Comparison of ENCODE assay signal across 9 cellular contexts in the genomic region with DNA sequence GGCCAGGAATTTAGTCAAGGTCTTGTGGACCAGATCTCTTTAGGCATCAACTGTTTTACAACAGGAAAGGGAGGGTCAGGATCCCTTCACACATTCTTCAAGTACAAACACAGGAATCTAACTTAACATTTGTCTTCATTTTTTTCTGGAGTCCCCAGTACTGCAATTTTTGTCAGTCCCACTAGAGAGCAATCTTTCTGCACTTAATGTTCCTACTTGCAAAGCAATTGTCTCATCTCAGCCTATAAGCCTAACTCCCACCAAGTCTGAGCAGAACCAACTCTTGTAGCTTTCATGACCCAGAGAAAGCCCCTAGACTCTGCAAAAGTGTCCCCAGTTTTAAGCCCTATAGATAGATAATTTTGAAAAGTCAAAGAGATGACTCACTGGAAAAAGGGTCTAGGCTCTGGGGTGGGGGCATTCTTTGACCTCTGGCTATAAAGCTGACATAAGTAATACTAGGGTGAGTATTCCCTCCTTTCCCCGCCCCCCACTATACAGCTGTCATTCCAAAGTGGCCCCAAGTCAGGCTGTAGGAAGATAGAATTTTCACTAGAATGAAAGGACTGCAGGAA. TPM values are rescaled to one million over a fixed set of nuclear protein-coding genes. Genes with fewer than 3 reads are reported as not detected.
A peak's percentile ranks its signal among the peaks of the same experiment; 100 is the strongest.
DNase-seq lines count a peak whose midpoint lies in the region; ATAC-seq, FAIRE-seq and TF ChIP-seq lines count a peak whose summit lies in the region.
"Had no signal": no experiment of that assay in that cellular context is flagged by ENCODE, and none has a peak within 500 bp of the region (broad histone marks: within the 10 kb centered on the region; RNA-seq: fewer than 3 reads in every experiment).

No MANE protein-coding gene starts in this region.

- no peak overlapping the region for H2AFZ ChIP-seq in H1 (ENCODE audit: low read length)

- peaks cover 18% of the 10 kb centered on the region for H3K36me3 ChIP-seq in SJCRH30
- H3K36me3 ChIP-seq in H1 (ENCODE audit: control insufficient read depth in 2 of 4, insufficient read depth in 4 of 4, low read length in 3 of 4) = peaks cover 12 to 15% (median 13%) of the 10 kb centered on the region in 4 experiments

- CTCF ChIA-PET in activated CD8-positive, alpha-beta memory T cell treated with anti-CD3 and anti-CD28 coated beads, Interleukin-2, amount 10 ng/mL, durations not matched to agents 7 days and 5 days (lab: Charles Lee) = interaction anchor here (0.8 to 8.6 kb wide), 22 partner anchors 9 to 167 kb away, joined by 3 to 88 read pairs (median 5); a partner anchor contains a TSS
- CTCF ChIA-PET in H1 (lab: Charles Lee; ENCODE audit: partially characterized antibody) = interaction anchor here (0.6 to 10.1 kb wide), 30 partner anchors 11 to 254 kb away, joined by 3 to 95 read pairs (median 4); a partner anchor contains a TSS

- H3K23me2 ChIP-seq in H1 (ENCODE audit: low read depth, low read length) = no peaks in the 10 kb centered on the region; the same call in 1 of the 2 replicates

- H2BK120ac ChIP-seq in H1 (replicated peaks; ENCODE audit: low read depth, low read length) = no peak overlapping the region

- H3K27me3 ChIP-seq in SJCRH30 (peaks cover 31% of the 10 kb centered on the region), H1 (replicated peaks in 1 of 4; ENCODE audit: control insufficient read depth in 3 of 4, extremely low read depth in 1 of 4, insufficient read depth in 3 of 4, low read length in 3 of 4) (no peaks in the 10 kb centered on the region)

- H2BK5ac ChIP-seq in H1 (ENCODE audit: low read depth, low read length) = no peak overlapping the region

- no peaks in the 10 kb centered on the region for H3K9me3 Mint-ChIP-seq in activated CD8-positive, alpha-beta memory T cell treated with anti-CD3 and anti-CD28 coated beads, Interleukin-2, amount 10 ng/mL, durations not matched to agents 7 days and 5 days (ENCODE audit: low read depth)
- H3K9me3 Mint-ChIP-seq in naive thymus-derived CD8-positive, alpha-beta T cell = no peaks in the 10 kb centered on the region

- ATAC-seq in activated CD8-positive, alpha-beta memory T cell treated with anti-CD3 and anti-CD28 coated beads, Interleukin-2, amount 10 ng/mL, durations not matched to agents 7 days and 5 days = peak; percentile 34
- peak; percentile 35 to 50 for ATAC-seq in naive thymus-derived CD8-positive, alpha-beta T cell
- ATAC-seq in GM21825 (IDR thresholded peaks at IDR 0.05; ENCODE audit: unreplicated experiment) = no peak
- no peak for ATAC-seq in GM19324 (IDR thresholded peaks at IDR 0.05; ENCODE audit: low FRiP score, unreplicated experiment)

- no peak overlapping the region for H3K4me3 Mint-ChIP-seq in activated CD8-positive, alpha-beta memory T cell treated with anti-CD3 and anti-CD28 coated beads, Interleukin-2, amount 10 ng/mL, durations not matched to agents 7 days and 5 days
- peak overlapping the region in 8 of 10 donors; percentile 28 to 74 (median 52) for H3K4me3 Mint-ChIP-seq in naive thymus-derived CD8-positive, alpha-beta T cell

- H2BK12ac ChIP-seq in H1 (ENCODE audit: low read depth, low read length) = no peak overlapping the region

- H3K27ac ChIP-seq in SJCRH30 = no peak overlapping the region
- no peak overlapping the region for H3K27ac ChIP-seq in H1 (ENCODE audit: low read depth, low read length)

- peaks cover 9% of the 10 kb centered on the region; the same call in 1 of the 2 replicates for H3K79me1 ChIP-seq in H1 (ENCODE audit: low read depth, low read length)

- H3K4me3 ChIP-seq in SJCRH30 (no peak overlapping the region), H1 (ENCODE audit: extremely low read depth in 1 of 4, insufficient read depth in 2 of 4, low read depth in 3 of 4, low read length in 4 of 4) (no peak overlapping the region)

- no peak overlapping the region for H3K18ac ChIP-seq in H1 (ENCODE audit: extremely low read depth, low read length)

- no peaks in the 10 kb centered on the region for H3K9me3 ChIP-seq in SJCRH30 (replicated peaks)
- no peaks in the 10 kb centered on the region for H3K9me3 ChIP-seq in H1 (ENCODE audit: insufficient read depth in 2 of 2, low read depth in 1 of 2, low read length in 1 of 2)

- no peak overlapping the region for H2AK5ac ChIP-seq in H1 (ENCODE audit: low read depth, low read length)

- no peak overlapping the region for H4K5ac ChIP-seq in H1 (ENCODE audit: insufficient read length, low read depth, low read length)

- no peak overlapping the region for H4K8ac ChIP-seq in H1 (ENCODE audit: extremely low read depth, insufficient read depth, low read length)

- 83% methylated on average over 1 of the region's 1 CpG; no CpG with 5 or more reads in 1 of the 2 experiments for WGBS in H1 (ENCODE audit: extremely low coverage in 1 of 2, insufficient coverage in 1 of 2, insufficient read length in 1 of 2, insufficient replicate concordance in 2 of 2, low coverage in 1 of 2, low lambda C conversion rate in 2 of 2, missing lambda C conversion rate in 1 of 2), 2 experiments

- TF ChIP-seq CTCF in H1 (IDR thresholded peaks at IDR 0.05; ENCODE audit: control extremely low read depth in 1 of 3, insufficient read depth in 1 of 3, low read depth in 1 of 3, low read length in 3 of 3) = peak in 2 of 3 experiments; percentile 53 to 60; a peak in 3 of 4 replicates

- peaks cover 36% of the 10 kb centered on the region for H3K4me1 Mint-ChIP-seq in activated CD8-positive, alpha-beta memory T cell treated with anti-CD3 and anti-CD28 coated beads, Interleukin-2, amount 10 ng/mL, durations not matched to agents 7 days and 5 days
- H3K4me1 Mint-ChIP-seq in naive thymus-derived CD8-positive, alpha-beta T cell = peaks cover 30 to 62% (median 52%) of the 10 kb centered on the region in 4 donors

- FAIRE-seq in H1 (lab: Jason Lieb, UNC) = no peak

- H3K36me3 Mint-ChIP-seq in activated CD8-positive, alpha-beta memory T cell treated with anti-CD3 and anti-CD28 coated beads, Interleukin-2, amount 10 ng/mL, durations not matched to agents 7 days and 5 days = peaks cover 13% of the 10 kb centered on the region
- H3K36me3 Mint-ChIP-seq in naive thymus-derived CD8-positive, alpha-beta T cell = peaks cover 0 to 13% (median 7%) of the 10 kb centered on the region in 3 donors

- H3K27ac Mint-ChIP-seq in activated CD8-positive, alpha-beta memory T cell treated with anti-CD3 and anti-CD28 coated beads, Interleukin-2, amount 10 ng/mL, durations not matched to agents 7 days and 5 days = peak overlapping the region; percentile 38
- peak overlapping the region in 9 of 10 donors; percentile 20 to 95 (median 91) for H3K27ac Mint-ChIP-seq in naive thymus-derived CD8-positive, alpha-beta T cell

- DNase-seq in activated CD8-positive, alpha-beta memory T cell treated with anti-CD3 and anti-CD28 coated beads, Interleukin-2, amount 10 ng/mL, durations not matched to agents 7 days and 5 days = no peak
- no peak for DNase-seq in activated CD8-positive, alpha-beta memory T cell treated with anti-CD3 and anti-CD28 coated beads for 24 hours
- DNase-seq in M059J (ENCODE audit: low read depth) (peak; percentile 67), SJCRH30 (peak; percentile 74 to 95), H1 (ENCODE audit: low read depth in 1 of 2, low spot score in 2 of 2) (no peak)
- peak in 4 of 10 donors; percentile 45 to 73 (median 64) for DNase-seq in naive thymus-derived CD8-positive, alpha-beta T cell

- no peak overlapping the region for H3K9ac ChIP-seq in H1 (replicated peaks in 1 of 4; ENCODE audit: extremely low read depth in 1 of 4, low read depth in 3 of 4, low read length in 3 of 4)

- no peak overlapping the region for H2BK20ac ChIP-seq in H1 (ENCODE audit: low read length)

- no peak overlapping the region for H3K14ac ChIP-seq in H1 (ENCODE audit: insufficient read length)

- H3K56ac ChIP-seq in H1 (replicated peaks; ENCODE audit: insufficient read length, low read depth, low read length) = no peak overlapping the region

- peak; percentile 73 to 76 for TF ChIP-seq RAD21 in H1 (IDR thresholded peaks at IDR 0.05 in 1 of 2, conservative IDR thresholded peaks at IDR 0.05 in 1 of 2; ENCODE audit: low read depth in 2 of 2, low read length in 2 of 2)

- TF ChIP-seq EP300 in H1 (IDR thresholded peaks at IDR 0.05; ENCODE audit: borderline replicate concordance in 1 of 2, low read depth in 2 of 2, low read length in 2 of 2) = no peak

- peaks cover 20% of the 10 kb centered on the region for H3K4me1 ChIP-seq in SJCRH30
- peaks cover 2 to 15% (median 11%) of the 10 kb centered on the region in 4 experiments for H3K4me1 ChIP-seq in H1 (replicated peaks in 1 of 4; ENCODE audit: control insufficient read depth in 3 of 4, insufficient read depth in 4 of 4, low read length in 3 of 4)

- peaks cover 0 to under 1% of the 10 kb centered on the region in 2 experiments for H4K20me1 ChIP-seq in H1 (replicated peaks in 1 of 2; ENCODE audit: control insufficient read depth in 1 of 2, insufficient read depth in 2 of 2, low read length in 2 of 2)

- H3K4me2 ChIP-seq in H1 (ENCODE audit: insufficient read depth in 1 of 2, low read depth in 2 of 2, low read length in 2 of 2) = no peak overlapping the region

- no peak overlapping the region for H2BK15ac ChIP-seq in H1 (ENCODE audit: low read length)

- no peak overlapping the region for H4K91ac ChIP-seq in H1 (replicated peaks; ENCODE audit: insufficient read length, low read length)

- POLR2A ChIA-PET in H1 (lab: Charles Lee; ENCODE audit: partially characterized antibody) = interaction anchor here (0.5 to 3.7 kb wide), 4 partner anchors 43 to 283 kb away, joined by 3 to 17 read pairs (median 4); a partner anchor contains a TSS
- POLR2A ChIA-PET in naive thymus-derived CD8-positive, alpha-beta T cell (lab: Charles Lee) = interaction anchor here (0.6 to 1.3 kb wide), 4 partner anchors 10 to 299 kb away, joined by 3 to 6 read pairs (median 4); a partner anchor contains a TSS

- H3K79me2 ChIP-seq in H1 (ENCODE audit: control insufficient read depth in 1 of 2, insufficient read depth in 2 of 2, low read length in 2 of 2) = peaks cover 0 to 27% of the 10 kb centered on the region in 2 experiments

- no peak for TF ChIP-seq POLR2A in H1 (IDR thresholded peaks at IDR 0.05; ENCODE audit: control extremely low read depth in 1 of 2, low read depth in 2 of 2, low read length in 2 of 2)

- H3K27me3 Mint-ChIP-seq in activated CD8-positive, alpha-beta memory T cell treated with anti-CD3 and anti-CD28 coated beads, Interleukin-2, amount 10 ng/mL, durations not matched to agents 7 days and 5 days = peaks cover 3% of the 10 kb centered on the region
- H3K27me3 Mint-ChIP-seq in naive thymus-derived CD8-positive, alpha-beta T cell = no peaks in the 10 kb centered on the region

- no peak overlapping the region for H3K23ac ChIP-seq in H1 (ENCODE audit: insufficient read length)

- H3K4ac ChIP-seq in H1 (replicated peaks; ENCODE audit: insufficient read length, low read depth, low read length) = no peak overlapping the region

RNA-seq across cellular contexts. Expression of a gene that starts 1.9 kb away (rescaled TPM):
- total RNA-seq in activated CD8-positive, alpha-beta memory T cell treated with anti-CD3 and anti-CD28 coated beads, Interleukin-2, amount 10 ng/mL, durations not matched to agents 7 days and 5 days = 1 to 10 TPM; 8.8 to 9.3 TPM
- total RNA-seq in M059J (2014; rRNA removed; shearing (Covaris generic)) = 3.3 TPM in 2 replicates
- total RNA-seq in SJCRH30 (2014; rRNA removed; shearing (Covaris generic)) = 91.0 and 101 TPM in 2 replicates
- total RNA-seq in H1 (2021; fragmentation: NEBNext Ultra II Directional; extraction: Animal tissue kit (Norgen Biotek cat#: 25700)) = 24.5 and 25.0 TPM in 2 replicates
- 19.3 and 21.0 TPM in 2 replicates for polyA plus RNA-seq in H1 (2011; rRNA removed)
- 21.2 TPM for polyA plus RNA-seq in H1 (2011; cell fraction: cytosol; rRNA removed)
- 21.5 TPM for polyA plus RNA-seq in H1 (2011; cell fraction: nucleus; rRNA removed)
- polyA plus RNA-seq in H1 (2012, experiment 1 of 2) = 13.9 to 18.1 TPM (median 15.7 TPM) in 4 replicates
- polyA plus RNA-seq in H1 (2012, experiment 2 of 2) = 6.7 TPM
- 12.7 TPM for polyA plus RNA-seq in H1 (2013, experiment 1 of 2)
- 12.1 TPM for polyA plus RNA-seq in H1 (2013, experiment 2 of 2)
- polyA minus RNA-seq in H1 (2011; rRNA and poly(A)+ RNA removed) = 42.2 and 43.8 TPM in 2 replicates
- 21.4 TPM for polyA minus RNA-seq in H1 (2011; cell fraction: cytosol; rRNA and poly(A)+ RNA removed)
- polyA minus RNA-seq in H1 (2011; cell fraction: nucleus; rRNA and poly(A)+ RNA removed) = 30.3 TPM
- total RNA-seq in naive thymus-derived CD8-positive, alpha-beta T cell = 10 to 100 TPM; 10.6 to 11.2 TPM
- 1 to 10 TPM; 1.7 to 2.8 (median 1.9) TPM for polyA plus RNA-seq in naive thymus-derived CD8-positive, alpha-beta T cell

RNA-seq across cellular contexts. Expression of a gene that starts 8.1 kb away (rescaled TPM):
- not detected for total RNA-seq in activated CD8-positive, alpha-beta memory T cell treated with anti-CD3 and anti-CD28 coated beads, Interleukin-2, amount 10 ng/mL, durations not matched to agents 7 days and 5 days
- total RNA-seq in M059J (2014; rRNA removed; shearing (Covaris generic)) = not detected in 2 replicates
- not detected in 2 replicates for total RNA-seq in SJCRH30 (2014; rRNA removed; shearing (Covaris generic))
- total RNA-seq in H1 (2021; fragmentation: NEBNext Ultra II Directional; extraction: Animal tissue kit (Norgen Biotek cat#: 25700)) = 9.7 and 11.7 TPM in 2 replicates
- polyA plus RNA-seq in H1 (2011; rRNA removed) = 36.0 and 45.3 TPM in 2 replicates
- polyA plus RNA-seq in H1 (2011; cell fraction: cytosol; rRNA removed) = 28.1 TPM
- polyA plus RNA-seq in H1 (2011; cell fraction: nucleus; rRNA removed) = 16.1 TPM
- 15.3 to 22.7 TPM (median 21.1 TPM) in 4 replicates for polyA plus RNA-seq in H1 (2012, experiment 1 of 2)
- 23.8 TPM for polyA plus RNA-seq in H1 (2012, experiment 2 of 2)
- 13.4 TPM for polyA plus RNA-seq in H1 (2013, experiment 1 of 2)
- polyA plus RNA-seq in H1 (2013, experiment 2 of 2) = 17.0 TPM
- polyA minus RNA-seq in H1 (2011; rRNA and poly(A)+ RNA removed) = 7.7 and 10.6 TPM in 2 replicates
- polyA minus RNA-seq in H1 (2011; cell fraction: cytosol; rRNA and poly(A)+ RNA removed) = 6.9 TPM
- 4.3 TPM for polyA minus RNA-seq in H1 (2011; cell fraction: nucleus; rRNA and poly(A)+ RNA removed)
- not detected for total RNA-seq in naive thymus-derived CD8-positive, alpha-beta T cell
- polyA plus RNA-seq in naive thymus-derived CD8-positive, alpha-beta T cell = not detected

RNA-seq across cellular contexts. Expression of a gene that starts 41.7 kb away (rescaled TPM):
- total RNA-seq in activated CD8-positive, alpha-beta memory T cell treated with anti-CD3 and anti-CD28 coated beads, Interleukin-2, amount 10 ng/mL, durations not matched to agents 7 days and 5 days = 1 to 10 TPM in 1 of 2 experiments, under 1 TPM in 1; 0.82 to 1.5 TPM
- not detected in 2 replicates for total RNA-seq in M059J (2014; rRNA removed; shearing (Covaris generic))
- 0.02 TPM in 1 of 2 replicates, not detected in the other for total RNA-seq in SJCRH30 (2014; rRNA removed; shearing (Covaris generic))
- 0.52 and 0.54 TPM in 2 replicates for total RNA-seq in H1 (2021; fragmentation: NEBNext Ultra II Directional; extraction: Animal tissue kit (Norgen Biotek cat#: 25700))
- polyA plus RNA-seq in H1 (2011; rRNA removed) = 0.60 and 0.77 TPM in 2 replicates
- polyA plus RNA-seq in H1 (2011; cell fraction: cytosol; rRNA removed) = 0.21 TPM
- 2.2 TPM for polyA plus RNA-seq in H1 (2011; cell fraction: nucleus; rRNA removed)
- polyA plus RNA-seq in H1 (2012, experiment 1 of 2) = 0.11 to 0.41 TPM (median 0.24 TPM) in 4 replicates
- polyA plus RNA-seq in H1 (2012, experiment 2 of 2) = 0.04 TPM
- polyA plus RNA-seq in H1 (2013, experiment 1 of 2) = 0.14 TPM
- polyA plus RNA-seq in H1 (2013, experiment 2 of 2) = 0.33 TPM
- 1.3 TPM in 1 of 2 replicates, not detected in the other for polyA minus RNA-seq in H1 (2011; rRNA and poly(A)+ RNA removed)
- polyA minus RNA-seq in H1 (2011; cell fraction: cytosol; rRNA and poly(A)+ RNA removed) = not detected
- 2.4 TPM for polyA minus RNA-seq in H1 (2011; cell fraction: nucleus; rRNA and poly(A)+ RNA removed)
- 1 to 10 TPM in 1 of 2 experiments, under 1 TPM in 1; 0.39 to 1.1 TPM for total RNA-seq in naive thymus-derived CD8-positive, alpha-beta T cell
- polyA plus RNA-seq in naive thymus-derived CD8-positive, alpha-beta T cell = under 1 TPM in 1 of 3 donors, not detected in 2; 0.05 TPM
- total RNA-seq: temporal lobe had no signal

RNA-seq across cellular contexts. Expression of a gene that starts 50.8 kb away (rescaled TPM):
- under 1 TPM; 0.35 to 0.91 TPM for total RNA-seq in activated CD8-positive, alpha-beta memory T cell treated with anti-CD3 and anti-CD28 coated beads, Interleukin-2, amount 10 ng/mL, durations not matched to agents 7 days and 5 days
- not detected in 2 replicates for total RNA-seq in M059J (2014; rRNA removed; shearing (Covaris generic))
- total RNA-seq in SJCRH30 (2014; rRNA removed; shearing (Covaris generic)) = 0.03 and 0.06 TPM in 2 replicates
- 0.30 and 0.46 TPM in 2 replicates for total RNA-seq in H1 (2021; fragmentation: NEBNext Ultra II Directional; extraction: Animal tissue kit (Norgen Biotek cat#: 25700))
- polyA plus RNA-seq in H1 (2011; rRNA removed) = 0.79 and 0.93 TPM in 2 replicates
- polyA plus RNA-seq in H1 (2011; cell fraction: cytosol; rRNA removed) = 0.97 TPM
- polyA plus RNA-seq in H1 (2011; cell fraction: nucleus; rRNA removed) = 4.8 TPM
- polyA plus RNA-seq in H1 (2012, experiment 1 of 2) = 0.52 to 1.3 TPM (median 0.96 TPM) in 4 replicates
- 0.16 TPM for polyA plus RNA-seq in H1 (2012, experiment 2 of 2)
- 0.24 TPM for polyA plus RNA-seq in H1 (2013, experiment 1 of 2)
- polyA plus RNA-seq in H1 (2013, experiment 2 of 2) = 0.18 TPM
- polyA minus RNA-seq in H1 (2011; rRNA and poly(A)+ RNA removed) = 1.5 and 1.9 TPM in 2 replicates
- 0.59 TPM for polyA minus RNA-seq in H1 (2011; cell fraction: cytosol; rRNA and poly(A)+ RNA removed)
- 2.3 TPM for polyA minus RNA-seq in H1 (2011; cell fraction: nucleus; rRNA and poly(A)+ RNA removed)
- 1 to 10 TPM; 1.6 to 1.7 TPM for total RNA-seq in naive thymus-derived CD8-positive, alpha-beta T cell
- polyA plus RNA-seq in naive thymus-derived CD8-positive, alpha-beta T cell = under 1 TPM in 1 of 3 donors, not detected in 2; 0.08 TPM

Comparison
In these comparisons a context has a peak if more than half of its experiments do, and no peak if none do; other contexts are left out.
1. ATAC-seq: peak in activated CD8-positive, alpha-beta memory T cell treated with anti-CD3 and anti-CD28 coated beads, Interleukin-2, amount 10 ng/mL, durations not matched to agents 7 days and 5 days (single experiment) and naive thymus-derived CD8-positive, alpha-beta T cell (2 of 2); none in GM21825 (single experiment) and GM19324 (single experiment).
2. DNase-seq: peak in M059J (single experiment) and SJCRH30 (2 of 2); none in activated CD8-positive, alpha-beta memory T cell treated with anti-CD3 and anti-CD28 coated beads, Interleukin-2, amount 10 ng/mL, durations not matched to agents 7 days and 5 days (single experiment), activated CD8-positive, alpha-beta memory T cell treated with anti-CD3 and anti-CD28 coated beads for 24 hours (single experiment) and H1 (0 of 2).